In genomic region chr11:36471577-36471976, GRCh38 we compare ENCODE assay signal across 27 cellular contexts. TPM values are rescaled to one million over a fixed set of nuclear protein-coding genes. Genes with fewer than 3 reads are reported as not detected.
DNase-seq lines count a peak whose midpoint lies in the region; ATAC-seq, FAIRE-seq and TF ChIP-seq lines count a peak whose summit lies in the region.
"Had no signal": no experiment of that assay in that cellular context is flagged by ENCODE, and none has a peak within 500 bp of the region (broad histone marks: within the 10 kb centered on the region; RNA-seq: fewer than 3 reads in every experiment).

No MANE protein-coding gene starts in this region.

- no peak for ATAC-seq in activated CD8-positive, alpha-beta T cell treated with anti-CD3 and anti-CD28 coated beads for 36 hours
- ATAC-seq: GM23338 had no signal

- H3K9ac ChIP-seq in keratinocyte (ENCODE audit: control insufficient read depth, extremely low read depth, insufficient read depth, low read length) = no peak overlapping the region
- H3K9ac ChIP-seq: BLaER1, SK-N-SH had no signal

- no peak overlapping the region for H3K27ac Mint-ChIP-seq in activated CD8-positive, alpha-beta T cell treated with anti-CD3 and anti-CD28 coated beads for 36 hours
- H3K27ac Mint-ChIP-seq: CD4-positive, alpha-beta T cell; GM23338; IgD-negative memory B cell had no signal

- dilution Hi-C loops in keratinocyte (cut with MboI; ENCODE audit: extremely low pct_ligation_motif_present, low sequenced_read_pairs) = no loop called here

- peak; percentile 82 for FAIRE-seq in keratinocyte (lab: Jason Lieb, UNC)
- FAIRE-seq: GM18507 had no signal

- H3K27ac ChIP-seq in keratinocyte (ENCODE audit: control insufficient read depth, insufficient read depth, low read length) (no peak overlapping the region), dorsolateral prefrontal cortex (no peak overlapping the region)
- H3K27ac ChIP-seq: 22Rv1, BLaER1 had no signal

- H2AFZ ChIP-seq in keratinocyte (ENCODE audit: control insufficient read depth, low read length) = no peak overlapping the region
- H2AFZ ChIP-seq: GM23338 had no signal

- H3K9me1 ChIP-seq in keratinocyte (ENCODE audit: control insufficient read depth, extremely low read depth, insufficient read depth, low read length) = no peaks in the 10 kb centered on the region

- H3K27me3 ChIP-seq in keratinocyte (ENCODE audit: control insufficient read depth, extremely low read depth, insufficient read depth, low read length) = no peaks in the 10 kb centered on the region
- no peaks in the 10 kb centered on the region for H3K27me3 ChIP-seq in dorsolateral prefrontal cortex
- H3K27me3 ChIP-seq: BLaER1 had no signal

- H3K27me3 Mint-ChIP-seq in activated CD8-positive, alpha-beta T cell treated with anti-CD3 and anti-CD28 coated beads for 36 hours = no peaks in the 10 kb centered on the region
- H3K27me3 Mint-ChIP-seq: CD4-positive, alpha-beta T cell; IgD-negative memory B cell had no signal

- peak; percentile 6 for DNase-seq in DMS53 (lab: John Stamatoyannopoulos, UW)
- DNase-seq in DMS53 treated with DMSO at 0.1 percent for 48 hours (lab: John Stamatoyannopoulos, UW; ENCODE audit: unreplicated experiment) = no peak
- peak; percentile 3 for DNase-seq in NCI-H1105 (lab: John Stamatoyannopoulos, UW)
- peak; percentile 21 for DNase-seq in ecto neural progenitor cell (ENCODE audit: low spot score)
- no peak for DNase-seq in keratinocyte (ENCODE audit: low read depth, low spot score)
- no peak for DNase-seq in dorsolateral prefrontal cortex
- no peak for DNase-seq in putamen (ENCODE audit: low spot score)
- no peak for DNase-seq in activated CD8-positive, alpha-beta T cell treated with anti-CD3 and anti-CD28 coated beads for 36 hours
- DNase-seq: ACHN; Caco-2; CD4-positive, alpha-beta T cell; DMS 273 treated with DMSO at 0.1 percent for 48 hours; GDM1; HCEC 1CT; NCI-H1436; NCI-H187 treated with DMSO at 0.1 percent for 48 hours; NCI-H2107; NCI-H524 treated with DMSO at 0.1 percent for 48 hours; NCI-H82; OCI-M1; SHP77; SK-N-SH had no signal

- peak overlapping the region; percentile 16 for H3K4me2 ChIP-seq in keratinocyte (ENCODE audit: control insufficient read depth, extremely low read depth, insufficient read depth, low read depth, low read length)
- H3K4me2 ChIP-seq: BLaER1, GM23338, SK-N-SH had no signal

- no peaks in the 10 kb centered on the region for H3K9me3 ChIP-seq in keratinocyte (ENCODE audit: control insufficient read depth, low read depth, low read length)
- H3K9me3 ChIP-seq: BLaER1, Caco-2, SK-N-SH had no signal

- CTCF ChIA-PET in activated CD8-positive, alpha-beta T cell treated with anti-CD3 and anti-CD28 coated beads for 36 hours (lab: Charles Lee) = interaction anchor here (0.9 to 1.6 kb wide), 3 partner anchors 119 to 179 kb away, joined by 3 to 7 read pairs (median 4); partner anchors contain the start of gene PRR5L

- H3K36me3 ChIP-seq in keratinocyte (ENCODE audit: control insufficient read depth in 2 of 2, extremely low read depth in 1 of 2, insufficient read depth in 2 of 2, low read length in 2 of 2) = peaks cover 0 to 1% of the 10 kb centered on the region in 2 experiments

- H3K36me3 Mint-ChIP-seq in activated CD8-positive, alpha-beta T cell treated with anti-CD3 and anti-CD28 coated beads for 36 hours (ENCODE audit: low read depth) = peaks cover 2% of the 10 kb centered on the region

- intact Hi-C loops in dorsolateral prefrontal cortex (cut with DNase I) = loop anchor here in 1 of 2 donors (10.0 kb wide), 3 partner anchors 427 to 857 kb away; partner anchors contain the start of gene FJX1
- intact Hi-C loops in activated CD8-positive, alpha-beta T cell treated with anti-CD3 and anti-CD28 coated beads for 36 hours (cut with micrococcal nuclease) = no loop called here

- POLR2A ChIA-PET in activated CD8-positive, alpha-beta T cell treated with anti-CD3 and anti-CD28 coated beads for 36 hours (lab: Charles Lee) = no interaction called here

- H3K4me3 Mint-ChIP-seq in activated CD8-positive, alpha-beta T cell treated with anti-CD3 and anti-CD28 coated beads for 36 hours = no peak overlapping the region
- H3K4me3 Mint-ChIP-seq: CD4-positive, alpha-beta T cell; GM23338; IgD-negative memory B cell had no signal

- H4K20me1 ChIP-seq in keratinocyte (ENCODE audit: control insufficient read depth, extremely low read depth, insufficient read depth, low read length) = no peaks in the 10 kb centered on the region
- H4K20me1 ChIP-seq: BLaER1 had no signal

- TF ChIP-seq CTCF in keratinocyte (optimal IDR thresholded peaks at IDR 0.05 in 1 of 3, IDR thresholded peaks at IDR 0.05 in 1 of 3, conservative IDR thresholded peaks at IDR 0.05 in 1 of 3; ENCODE audit: extremely low read depth in 1 of 3, insufficient read depth in 2 of 3, low read length in 3 of 3) (no peak), dorsolateral prefrontal cortex (IDR thresholded peaks at IDR 0.05 in 54 of 56, conservative IDR thresholded peaks at IDR 0.05 in 2 of 56; ENCODE audit: low read depth in 1 of 56, partially characterized antibody in 56 of 56) (no peak)
- TF ChIP-seq CTCF in activated CD8-positive, alpha-beta T cell treated with anti-CD3 and anti-CD28 coated beads for 36 hours (IDR thresholded peaks at IDR 0.05) = no peak

- no peaks in the 10 kb centered on the region for H3K79me2 ChIP-seq in keratinocyte (ENCODE audit: control insufficient read depth, insufficient read depth, low read length)

- no peaks in the 10 kb centered on the region for H3K9me3 Mint-ChIP-seq in activated CD8-positive, alpha-beta T cell treated with anti-CD3 and anti-CD28 coated beads for 36 hours
- H3K9me3 Mint-ChIP-seq: CD4-positive, alpha-beta T cell; GM23338; IgD-negative memory B cell had no signal

- peaks cover 16% of the 10 kb centered on the region for H3K4me1 ChIP-seq in keratinocyte (ENCODE audit: control insufficient read depth, extremely low read depth, insufficient read depth, low read length)

- H3K4me1 Mint-ChIP-seq in activated CD8-positive, alpha-beta T cell treated with anti-CD3 and anti-CD28 coated beads for 36 hours (ENCODE audit: low read depth) = no peaks in the 10 kb centered on the region

- H3K4me3 ChIP-seq in keratinocyte (ENCODE audit: control insufficient read depth in 2 of 3, extremely low read depth in 1 of 3, insufficient read depth in 2 of 3, low read depth in 1 of 3, low read length in 3 of 3) = no peak overlapping the region
- H3K4me3 ChIP-seq in dorsolateral prefrontal cortex = no peak overlapping the region
- H3K4me3 ChIP-seq: BLaER1, GM23338 had no signal

RNA-seq across cellular contexts. Expression of gene TRAF6, which starts 38.5 kb away (rescaled TPM):
- 12.6 to 15.1 TPM (median 12.6 TPM) in 3 replicates for polyA plus RNA-seq in keratinocyte
- 3.7 TPM for polyA plus RNA-seq in keratinocyte (2011; ENCODE audit: low read depth)
- polyA plus RNA-seq in keratinocyte (2011; cell fraction: cytosol; rRNA removed) = 6.2 and 11.2 TPM in 2 replicates
- polyA plus RNA-seq in keratinocyte (2011; cell fraction: nucleus; rRNA removed) = 17.4 and 19.0 TPM in 2 replicates
- polyA plus RNA-seq in keratinocyte (2012; ENCODE audit: low replicate concordance) = 8.9 and 9.2 TPM in 2 replicates
- polyA minus RNA-seq in keratinocyte = 18.3 to 21.8 TPM (median 20.6 TPM) in 3 replicates
- polyA minus RNA-seq in keratinocyte (2011; cell fraction: cytosol; rRNA and poly(A)+ RNA removed) = 8.8 TPM
- polyA minus RNA-seq in keratinocyte (2011; cell fraction: nucleus; rRNA and poly(A)+ RNA removed) = 14.0 and 23.5 TPM in 2 replicates
- 10 to 100 TPM; 13.8 to 27.7 (median 20.8) TPM for total RNA-seq in dorsolateral prefrontal cortex
- 10 to 100 TPM in 1 of 2 experiments, 1 to 10 TPM in 1; 8.8 to 10.3 TPM for total RNA-seq in activated CD8-positive, alpha-beta T cell treated with anti-CD3 and anti-CD28 coated beads for 36 hours

Comparison
In these comparisons a context has a peak if more than half of its experiments do, and no peak if none do; other contexts are left out.
1. DNase-seq: peak in DMS53 (single experiment), NCI-H1105 (single experiment) and ecto neural progenitor cell (single experiment); none in DMS53 treated with DMSO at 0.1 percent for 48 hours (single experiment), keratinocyte (single experiment), dorsolateral prefrontal cortex (0 of 10), putamen (single experiment) and activated CD8-positive, alpha-beta T cell treated with anti-CD3 and anti-CD28 coated beads for 36 hours (single experiment).